8 cellular contexts compared by ENCODE assay signal in the genomic region with DNA sequence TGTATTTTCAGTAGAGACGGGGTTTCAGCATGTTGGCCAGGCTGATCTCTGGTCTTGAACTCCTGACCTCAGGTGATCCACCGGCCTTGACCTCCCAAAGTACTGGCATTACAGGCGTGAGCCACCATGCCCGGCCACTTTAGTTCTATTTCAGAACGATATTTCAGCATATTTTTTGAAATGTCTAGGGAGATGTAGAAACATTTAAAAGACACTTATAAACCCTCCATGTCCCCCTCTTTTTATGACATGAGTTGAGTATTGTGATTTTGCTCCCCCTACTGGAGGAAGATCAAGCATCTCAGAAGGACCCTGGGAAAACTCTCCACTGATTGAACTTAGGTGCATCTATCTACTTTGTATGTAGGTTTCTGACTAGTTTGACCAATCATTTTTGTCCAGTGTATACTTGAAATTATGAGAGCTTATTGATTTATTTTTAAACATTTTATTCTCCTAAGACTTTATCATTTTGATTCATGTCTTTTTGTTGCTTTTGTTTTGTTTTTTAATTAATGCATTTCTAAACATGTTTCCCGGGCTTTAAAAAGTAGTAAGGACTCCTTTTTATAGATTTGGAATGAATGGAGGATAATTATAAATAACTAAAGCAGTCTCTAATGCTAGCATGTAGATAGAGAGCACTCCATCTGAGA.
DNase-seq lines count a peak whose midpoint lies in the region; ATAC-seq, FAIRE-seq and TF ChIP-seq lines count a peak whose summit lies in the region.

No MANE protein-coding gene starts in this region.

- H4K20me1 ChIP-seq in GM23338 (replicated peaks; ENCODE audit: insufficient read depth) (no peaks in the 10 kb centered on the region), K562 (replicated peaks; ENCODE audit: control insufficient read depth, insufficient read depth, low read length) (no peaks in the 10 kb centered on the region)

- H3K4me2 ChIP-seq in GM23338, result no peak overlapping the region
- H3K4me2 ChIP-seq in K562 (ENCODE audit: insufficient read depth, low read length), result no peak overlapping the region

- H3K27ac ChIP-seq in GM23338 (ENCODE audit: low read depth) (no peak overlapping the region), K562 (ENCODE audit: extremely low read depth, low read depth, low read length) (no peak overlapping the region), kidney (ENCODE audit: low read depth in 2 of 2, low read length in 2 of 2) (no peak overlapping the region), tibial artery (peak overlapping the region in 1 of 2 donors; percentile 6)

- DNase-seq in activated CD4-positive, CD25-positive, alpha-beta regulatory T cell (lab: John Stamatoyannopoulos, UW), result no peak
- peak; percentile 79 for DNase-seq in GM23338 (ENCODE audit: low spot score)
- peak; percentile 28 for DNase-seq in NCI-H2227 (lab: John Stamatoyannopoulos, UW; ENCODE audit: unreplicated experiment)
- DNase-seq in K562 (ENCODE audit: extremely low read depth in 1 of 4, low spot score in 3 of 4), result peak; percentile 44 to 74 (median 49)
- no peak for DNase-seq in kidney
- no peak for DNase-seq in tibial artery

- no peak for TF ChIP-seq POLR2A in K562 (conservative IDR thresholded peaks at IDR 0.05)

- H2AFZ ChIP-seq in GM23338, result no peak overlapping the region
- no peak overlapping the region for H2AFZ ChIP-seq in K562 (ENCODE audit: low read depth, low read length)

- in situ Hi-C loops in K562 (cut with MboI), result no loop called here

- POLR2A ChIA-PET in K562 (lab: Yijun Ruan, JAX), result interaction anchor here (1.2 kb wide), 1 partner anchor 14 kb away, joined by 3 read pairs; no protein-coding TSS in a partner anchor

- no peak overlapping the region for H3K27ac Mint-ChIP-seq in GM23338

- H3K27me3 Mint-ChIP-seq in GM23338 (ENCODE audit: insufficient read depth, low read depth, poor library complexity), result no peaks in the 10 kb centered on the region

- CTCF ChIA-PET in K562 (lab: Yijun Ruan, JAX; ENCODE audit: low intra/inter-chr PET ratio), result interaction anchor here (0.7 to 2.8 kb wide), 2 partner anchors 31 to 105 kb away, joined by 3 to 16 read pairs; a partner anchor contains a TSS

- no peaks in the 10 kb centered on the region for H3K9me3 Mint-ChIP-seq in GM23338

- WGBS in K562 (ENCODE audit: insufficient coverage, low coverage, missing lambda C conversion rate), result 49% methylated on average over 6 of the region's 6 CpGs

- H3K4me3 ChIP-seq in GM23338 (no peak overlapping the region), K562 (no peak overlapping the region), kidney (ENCODE audit: low read length in 2 of 2) (no peak overlapping the region), tibial artery (no peak overlapping the region)

- no peak overlapping the region for H3K9ac ChIP-seq in K562 (ENCODE audit: insufficient read depth in 1 of 2, low read depth in 2 of 2, low read length in 2 of 2)
- no peak overlapping the region for H3K9ac ChIP-seq in kidney (ENCODE audit: low read length in 2 of 2)

- no peaks in the 10 kb centered on the region for H3K79me2 ChIP-seq in GM23338 (replicated peaks; ENCODE audit: insufficient read depth)
- peaks cover 54% of the 10 kb centered on the region for H3K79me2 ChIP-seq in K562 (ENCODE audit: control insufficient read depth, insufficient read depth, low read length)

- no peaks in the 10 kb centered on the region for H3K4me1 ChIP-seq in GM23338 (ENCODE audit: insufficient read depth)
- H3K4me1 ChIP-seq in K562 (replicated peaks in 1 of 2; ENCODE audit: control insufficient read depth in 2 of 2, insufficient read depth in 2 of 2, low read length in 2 of 2), result no peaks in the 10 kb centered on the region
- H3K4me1 ChIP-seq in kidney (ENCODE audit: control insufficient read depth in 1 of 2, insufficient read depth in 1 of 2, low read depth in 1 of 2, low read length in 2 of 2), result no peaks in the 10 kb centered on the region
- H3K4me1 ChIP-seq in tibial artery, result peaks cover 0 to 21% (median 0%) of the 10 kb centered on the region in 4 donors

- TF ChIP-seq EP300 in K562 (IDR thresholded peaks at IDR 0.05; ENCODE audit: low read length), result no peak

- H3K4me3 Mint-ChIP-seq in GM23338, result no peak overlapping the region

- TF ChIP-seq CTCF in GM23338 (conservative IDR thresholded peaks at IDR 0.05; ENCODE audit: low read depth in 2 of 2) (peak; percentile 69 to 84), K562 (IDR thresholded peaks at IDR 0.05 in 2 of 3, conservative IDR thresholded peaks at IDR 0.05 in 1 of 3; ENCODE audit: insufficient read depth in 2 of 3, low read depth in 1 of 3, low read length in 3 of 3) (peak; percentile 37 to 75 (median 64); a peak in 5 of 6 replicates), kidney (IDR thresholded peaks at IDR 0.05; ENCODE audit: borderline replicate concordance, extremely low read depth, insufficient read depth) (peak; percentile 56), tibial artery (IDR thresholded peaks at IDR 0.05) (peak; percentile 63 to 69)

- H3K9me3 ChIP-seq in K562 (replicated peaks; ENCODE audit: control insufficient read depth, insufficient read depth, low read depth, low read length) (no peaks in the 10 kb centered on the region), kidney (ENCODE audit: control insufficient read depth in 1 of 2, low read length in 2 of 2) (no peaks in the 10 kb centered on the region), tibial artery (no peaks in the 10 kb centered on the region)

- ATAC-seq in activated CD4-positive, CD25-positive, alpha-beta regulatory T cell treated with anti-CD3 and anti-CD28 coated beads, Interleukin-2, amount 50 U/mL, for 24 hours, result peak; percentile 61 to 73
- ATAC-seq in GM23338 (peak; percentile 80), K562 (peak; percentile 97), HG03442 (IDR thresholded peaks at IDR 0.05; ENCODE audit: unreplicated experiment) (no peak)

- no TSS peak for BruUV-seq in K562 (replicated peaks; lab: Mats Ljungman, UMichigan)

- H3K36me3 Mint-ChIP-seq in GM23338 (ENCODE audit: low read depth), result peaks cover 6% of the 10 kb centered on the region; the same call in 2 of the 3 replicates

- FAIRE-seq in K562 (lab: Jason Lieb, UNC) (peak; percentile 80), kidney (lab: Jason Lieb, UNC) (peak; percentile 85)

- no peaks in the 10 kb centered on the region for H3F3A ChIP-seq in GM23338 (replicated peaks; ENCODE audit: low read depth)

- H3K9me1 ChIP-seq in K562 (ENCODE audit: control insufficient read depth, insufficient read depth, low read length), result no peaks in the 10 kb centered on the region

- H3K36me3 ChIP-seq in GM23338 (ENCODE audit: insufficient read depth) (peaks cover 4% of the 10 kb centered on the region; the same call in 1 of the 2 replicates), K562 (ENCODE audit: control insufficient read depth, insufficient read depth, low read length) (peaks cover 36% of the 10 kb centered on the region), kidney (ENCODE audit: control insufficient read depth in 1 of 2, insufficient read depth in 2 of 2, low read length in 2 of 2) (peaks cover 6% of the 10 kb centered on the region in 2 donors), tibial artery (peaks cover 6 to 20% (median 12%) of the 10 kb centered on the region in 3 donors)

- intact Hi-C loops in K562 (cut with micrococcal nuclease), result loop anchor here (1.0 to 5.0 kb wide), 2 partner anchors 47 to 105 kb away; no protein-coding TSS in a partner anchor
- intact Hi-C loops in kidney (cut with DNase I), result no loop called here
- intact Hi-C loops in tibial artery (cut with DNase I; ENCODE audit: low total_unique reads), result loop anchor here (2.0 to 5.0 kb wide), 2 partner anchors 27 to 103 kb away; no protein-coding TSS in a partner anchor

- no peaks in the 10 kb centered on the region for H3K9me2 ChIP-seq in GM23338 (ENCODE audit: insufficient read depth)

- H3K4me1 Mint-ChIP-seq in GM23338, result peaks cover 6% of the 10 kb centered on the region

- peak; percentile 47 to 63 for TF ChIP-seq RAD21 in K562 (CRISPR knock-in tag; conservative IDR thresholded peaks at IDR 0.05 in 1 of 2, IDR thresholded peaks at IDR 0.05 in 1 of 2)

- H3K27me3 ChIP-seq in GM23338 (ENCODE audit: insufficient read depth) (no peaks in the 10 kb centered on the region), K562 (ENCODE audit: control insufficient read depth in 2 of 2, insufficient read depth in 2 of 2, low read length in 2 of 2) (no peaks in the 10 kb centered on the region), tibial artery (no peaks in the 10 kb centered on the region)

TF ChIP-seq in GM23338, 12 proteins besides CTCF, POLR2A, EP300 and RAD21:
- TF ChIP-seq STAT1 (IDR thresholded peaks at IDR 0.05; ENCODE audit: unreplicated experiment) (no peak), NANOG (IDR thresholded peaks at IDR 0.05; ENCODE audit: borderline replicate concordance) (no peak), JUNB (IDR thresholded peaks at IDR 0.05; ENCODE audit: unreplicated experiment) (no peak), POLR2AphosphoS5 (IDR thresholded peaks at IDR 0.05; ENCODE audit: low read depth) (no peak), CREB1 (CRISPR knock-in tag; IDR thresholded peaks at IDR 0.05; ENCODE audit: low read depth) (no peak)

TF ChIP-seq in K562, 482 proteins besides CTCF, POLR2A, EP300 and RAD21 (continues in another document):
- TF ChIP-seq, protein P1, sequence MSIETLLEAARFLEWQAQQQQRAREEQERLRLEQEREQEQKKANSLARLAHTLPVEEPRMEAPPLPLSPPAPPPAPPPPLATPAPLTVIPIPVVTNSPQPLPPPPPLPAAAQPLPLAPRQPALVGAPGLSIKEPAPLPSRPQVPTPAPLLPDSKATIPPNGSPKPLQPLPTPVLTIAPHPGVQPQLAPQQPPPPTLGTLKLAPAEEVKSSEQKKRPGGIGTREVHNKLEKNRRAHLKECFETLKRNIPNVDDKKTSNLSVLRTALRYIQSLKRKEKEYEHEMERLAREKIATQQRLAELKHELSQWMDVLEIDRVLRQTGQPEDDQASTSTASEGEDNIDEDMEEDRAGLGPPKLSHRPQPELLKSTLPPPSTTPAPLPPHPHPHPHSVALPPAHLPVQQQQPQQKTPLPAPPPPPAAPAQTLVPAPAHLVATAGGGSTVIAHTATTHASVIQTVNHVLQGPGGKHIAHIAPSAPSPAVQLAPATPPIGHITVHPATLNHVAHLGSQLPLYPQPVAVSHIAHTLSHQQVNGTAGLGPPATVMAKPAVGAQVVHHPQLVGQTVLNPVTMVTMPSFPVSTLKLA (conservative IDR thresholded peaks at IDR 0.05), result 0 out of 4 replicates have a peak, but pooled peaks of 1 of the 2 experiments have one; percentile 37
- TF ChIP-seq, protein P2, sequence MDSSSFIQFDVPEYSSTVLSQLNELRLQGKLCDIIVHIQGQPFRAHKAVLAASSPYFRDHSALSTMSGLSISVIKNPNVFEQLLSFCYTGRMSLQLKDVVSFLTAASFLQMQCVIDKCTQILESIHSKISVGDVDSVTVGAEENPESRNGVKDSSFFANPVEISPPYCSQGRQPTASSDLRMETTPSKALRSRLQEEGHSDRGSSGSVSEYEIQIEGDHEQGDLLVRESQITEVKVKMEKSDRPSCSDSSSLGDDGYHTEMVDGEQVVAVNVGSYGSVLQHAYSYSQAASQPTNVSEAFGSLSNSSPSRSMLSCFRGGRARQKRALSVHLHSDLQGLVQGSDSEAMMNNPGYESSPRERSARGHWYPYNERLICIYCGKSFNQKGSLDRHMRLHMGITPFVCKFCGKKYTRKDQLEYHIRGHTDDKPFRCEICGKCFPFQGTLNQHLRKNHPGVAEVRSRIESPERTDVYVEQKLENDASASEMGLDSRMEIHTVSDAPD (CRISPR knock-in tag; IDR thresholded peaks at IDR 0.05), result no peak
- no peak for TF ChIP-seq TEAD4 (IDR thresholded peaks at IDR 0.05; ENCODE audit: low read length)
- no peak for TF ChIP-seq TEAD4 (CRISPR knock-in tag; IDR thresholded peaks at IDR 0.05; ENCODE audit: borderline replicate concordance)

Comparison
In these comparisons a context has a peak if more than half of its experiments do, and no peak if none do; other contexts are left out.
1. DNase-seq: peak in GM23338 (single experiment), NCI-H2227 (single experiment) and K562 (4 of 4); none in activated CD4-positive, CD25-positive, alpha-beta regulatory T cell (0 of 4), kidney (single experiment) and tibial artery (0 of 2).
2. Peak in every context shown above with its lines, with median percentiles within 50 percentile points of each other: CTCF ChIP-seq.